Comparison of ENCODE assay signal across 1 cellular context in the genomic region with DNA sequence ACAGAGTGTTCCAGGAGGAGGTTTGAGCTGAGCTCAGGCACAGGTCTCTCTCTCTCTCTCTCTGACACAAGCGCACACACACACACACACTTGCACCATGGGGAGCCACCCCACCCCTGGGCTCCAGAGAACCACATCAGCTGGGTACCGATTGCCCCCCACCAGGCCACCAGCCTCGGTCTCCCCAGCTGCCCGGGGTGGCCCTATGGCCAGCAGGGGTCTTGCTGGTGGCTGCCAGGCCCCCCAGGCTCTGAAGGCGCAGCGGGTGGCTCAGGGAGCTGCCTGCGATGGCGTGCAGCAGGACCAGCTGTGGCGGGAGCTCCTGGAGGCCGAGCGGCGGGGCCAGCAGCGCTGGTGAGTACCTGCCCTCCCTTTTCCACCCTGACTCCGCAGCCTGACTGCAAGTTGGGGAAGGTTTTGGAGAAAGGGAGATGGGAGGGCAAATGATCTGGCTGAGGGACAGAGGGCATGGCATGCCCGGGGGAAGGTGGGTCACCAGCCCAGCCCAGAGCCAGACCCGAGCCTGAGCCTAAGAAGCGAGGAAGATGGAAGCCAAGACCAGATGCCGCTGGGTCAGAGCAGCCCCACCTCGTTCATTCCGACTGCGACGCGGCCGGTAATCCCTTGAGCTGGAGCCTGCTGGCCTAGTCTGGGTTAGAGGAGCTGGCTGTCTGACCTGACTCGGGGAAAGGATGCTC.
TF ChIP-seq lines count a peak whose summit lies in the region.

No MANE protein-coding gene starts in this region.

TF ChIP-seq in endothelial cell of umbilical vein, 7 proteins besides CTCF, POLR2A, EP300 and RAD21 (continued from another document):
- TF ChIP-seq FOS (IDR thresholded peaks at IDR 0.05; ENCODE audit: borderline replicate concordance, insufficient read depth, low read length) = no peak
TF ChIP-seq in endothelial cell of umbilical vein: peak in this region for 0.
